9 cellular contexts compared by ENCODE assay signal in the genomic region with DNA sequence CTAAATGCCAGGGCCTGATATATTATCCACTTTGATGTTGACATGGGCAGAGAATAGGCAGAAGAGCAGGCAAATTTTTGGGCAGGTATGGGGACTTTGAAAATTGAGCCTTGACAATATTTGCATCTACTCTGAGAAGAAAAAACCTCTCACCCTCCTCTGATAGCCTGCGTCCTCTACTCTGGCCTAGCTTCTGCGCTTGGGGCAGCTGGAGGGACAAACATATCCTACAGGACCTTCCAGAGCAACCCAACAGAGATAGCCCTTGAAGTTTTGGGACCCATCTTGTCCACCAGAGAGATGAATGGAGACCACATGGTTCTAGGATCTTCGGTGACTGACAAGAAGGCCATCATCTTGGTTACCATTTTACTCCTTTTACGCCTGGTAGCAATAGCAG. TPM values are rescaled to one million over a fixed set of nuclear protein-coding genes. Genes with fewer than 3 reads are reported as not detected.
"Had no signal": no experiment of that assay in that cellular context is flagged by ENCODE, and none has a peak within 500 bp of the region (broad histone marks: within the 10 kb centered on the region; RNA-seq: fewer than 3 reads in every experiment).

Gene TAS2R60 (plus strand): TSS at position 301 of the 400 bp plus-strand sequence. CDS start 0 bp downstream, at position 301.

- DNase-seq: IMR-90, KBM-7, KG1 had no signal

- H3K27ac ChIP-seq: HL-60, KMS-11 had no signal

- H3K9ac ChIP-seq: KMS-11 had no signal

- H3K4me2 ChIP-seq: KMS-11 had no signal

- FAIRE-seq: HTR-8/SVneo had no signal

RNA-seq across cellular contexts. Expression of gene TAS2R60, which starts in this region (rescaled TPM):
- total RNA-seq: HT-29, HT1080, IMR-90 had no signal
- polyA plus RNA-seq: IgD-negative memory B cell, IMR-90 had no signal
